1 cellular context compared by ENCODE assay signal in genomic region chr5:132013711-132014110, GRCh38.
TF ChIP-seq lines count a peak whose summit lies in the region.

No MANE protein-coding gene starts in this region.

TF ChIP-seq in K562, 482 proteins besides CTCF, POLR2A, EP300 and RAD21:
- TF ChIP-seq STAG1 (CRISPR knock-in tag; IDR thresholded peaks at IDR 0.05; ENCODE audit: borderline replicate concordance), result no peak
- no peak for TF ChIP-seq FOXA1 (IDR thresholded peaks at IDR 0.05; ENCODE audit: borderline replicate concordance)
- no peak for TF ChIP-seq EGR1 (conservative IDR thresholded peaks at IDR 0.05)
- TF ChIP-seq ZNF780A (CRISPR knock-in tag; IDR thresholded peaks at IDR 0.05), result no peak
- no peak for TF ChIP-seq GATA2 (CRISPR knock-in tag; IDR thresholded peaks at IDR 0.05)
- TF ChIP-seq PTRF (tag; IDR thresholded peaks at IDR 0.05), result no peak
- TF ChIP-seq NFIC (IDR thresholded peaks at IDR 0.05), result no peak
- TF ChIP-seq SRF (CRISPR knock-in tag; IDR thresholded peaks at IDR 0.05), result no peak
- TF ChIP-seq PREB (CRISPR knock-in tag; IDR thresholded peaks at IDR 0.05), result no peak
- TF ChIP-seq ZKSCAN3 (CRISPR knock-in tag; IDR thresholded peaks at IDR 0.05), result no peak
